ENCODE assay signal across 25 cellular contexts in the genomic region with DNA sequence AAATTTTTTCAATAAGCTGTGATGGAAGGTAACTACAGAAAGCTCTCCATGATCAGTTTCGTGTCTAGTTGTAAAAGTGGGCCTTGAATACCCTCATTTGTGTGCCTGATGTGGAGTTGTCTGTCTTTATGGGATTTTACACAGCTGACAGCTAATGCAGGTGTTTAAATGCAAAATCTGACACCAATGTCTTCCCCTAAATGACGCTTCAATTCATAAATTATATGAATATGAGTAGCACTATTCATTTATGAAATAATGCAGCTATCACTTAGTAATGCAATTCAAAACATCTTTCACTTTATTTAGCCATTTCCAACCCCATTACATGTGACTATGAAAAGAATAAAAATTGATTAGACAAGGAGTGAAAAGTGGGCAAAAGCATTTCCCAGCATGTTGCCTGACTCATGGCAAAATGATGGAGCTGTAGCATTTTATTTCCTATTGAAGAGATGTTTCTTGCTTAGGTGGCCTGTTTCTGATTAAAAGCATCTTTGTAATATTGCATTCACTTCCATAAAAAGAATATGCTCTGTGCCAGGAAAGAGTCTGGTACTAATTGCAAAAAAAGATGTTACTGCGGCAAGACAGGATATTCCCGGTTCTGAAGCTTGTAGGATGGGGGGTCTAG.
DNase-seq lines count a peak whose midpoint lies in the region; ATAC-seq and TF ChIP-seq lines count a peak whose summit lies in the region.
"Had no signal": no experiment of that assay in that cellular context is flagged by ENCODE, and none has a peak within 500 bp of the region (broad histone marks: within the 10 kb centered on the region; RNA-seq: fewer than 3 reads in every experiment).

No MANE protein-coding gene starts in this region.

- H2AFZ ChIP-seq in GM23248 = peak overlapping the region; percentile 39

- TF ChIP-seq CTCF in AG04449 (IDR thresholded peaks at IDR 0.05; ENCODE audit: insufficient read depth, low read length, missing control alignments) = no peak
- no peak for TF ChIP-seq CTCF in astrocyte of the spinal cord (IDR thresholded peaks at IDR 0.05; ENCODE audit: low read depth, low read length)
- TF ChIP-seq CTCF in foreskin keratinocyte (conservative IDR thresholded peaks at IDR 0.05) = no peak

- H3K36me3 ChIP-seq in GM23248 (ENCODE audit: low read depth) = no peaks in the 10 kb centered on the region
- H3K36me3 ChIP-seq: BE2C had no signal

- H3K4me3 ChIP-seq in AG04449 (ENCODE audit: low read depth, low read length) = no peak overlapping the region
- H3K4me3 ChIP-seq in GM23248 = no peak overlapping the region
- H3K4me3 ChIP-seq in astrocyte of the spinal cord (ENCODE audit: low read depth, low read length) = no peak overlapping the region
- H3K4me3 ChIP-seq: K562 had no signal

- CTCF ChIA-PET in AG04449 (lab: Yijun Ruan, JAX) = interaction anchor here (1.5 to 2.7 kb wide), 2 partner anchors 90 to 126 kb away, joined by 3 to 9 read pairs; no protein-coding TSS in a partner anchor

- H3K9me2 ChIP-seq in GM23248 (ENCODE audit: insufficient read depth) = no peaks in the 10 kb centered on the region

- H3K27me3 ChIP-seq in GM23248 (replicated peaks; ENCODE audit: insufficient read depth) = no peaks in the 10 kb centered on the region
- H3K27me3 ChIP-seq in foreskin keratinocyte = no peaks in the 10 kb centered on the region
- H3K27me3 ChIP-seq: BE2C had no signal

- H3K9me3 ChIP-seq in GM23248 (ENCODE audit: low read depth) = no peaks in the 10 kb centered on the region
- H3K9me3 ChIP-seq: BE2C had no signal

- H3F3A ChIP-seq in GM23248 (ENCODE audit: insufficient read depth) = peaks cover 11% of the 10 kb centered on the region; the same call in 1 of the 2 replicates

- no peak overlapping the region for H3K9ac ChIP-seq in GM23248

- H3K4me2 ChIP-seq in GM23248 (ENCODE audit: unreplicated experiment) = peak overlapping the region; percentile 50

- H3K27ac ChIP-seq in GM23248 = no peak overlapping the region
- H3K27ac ChIP-seq in foreskin keratinocyte = no peak overlapping the region

- H3K4me1 ChIP-seq in GM23248 (ENCODE audit: insufficient read depth) = peaks cover 13% of the 10 kb centered on the region
- no peaks in the 10 kb centered on the region for H3K4me1 ChIP-seq in foreskin keratinocyte

- peak; percentile 12 for DNase-seq in AG04449 (ENCODE audit: low read depth, low spot score)
- peak; percentile 52 for DNase-seq in GM23248
- DNase-seq in astrocyte of the spinal cord (ENCODE audit: low read depth, low spot score) = peak; percentile 26
- DNase-seq in iris pigment epithelial cell (ENCODE audit: low read depth) = peak; percentile 13
- DNase-seq in foreskin keratinocyte = no peak
- DNase-seq in NCI-H187 treated with DMSO at 0.1 percent for 48 hours (lab: John Stamatoyannopoulos, UW) = no peak
- DNase-seq: 8988T; BE2C; CD8-positive, alpha-beta memory T cell; DMS 273 treated with DMSO at 0.1 percent for 48 hours; DMS79; EL; GDM1; H7; Kasumi-1; MV-4-11; NCI-H1105 treated with DMSO at 0.1 percent for 48 hours; NCI-H146; NCI-H2029; NCI-H446; NCI-H524 treated with DMSO at 0.1 percent for 48 hours; NCI-H774; SIG-M5 had no signal

- in situ Hi-C loops in GM23248 (cut with MboI) = no loop called here
- in situ Hi-C loops in astrocyte of the spinal cord (cut with HindIII; ENCODE audit: low sequenced_read_pairs) = no loop called here

- 10 to 17% methylated on average over 4 of the region's 4 CpGs for WGBS in GM23248 (ENCODE audit: low coverage in 1 of 2, low lambda C conversion rate in 2 of 2, missing lambda C conversion rate in 2 of 2), 2 experiments

- H4K20me1 ChIP-seq in GM23248 (ENCODE audit: insufficient read depth) = no peaks in the 10 kb centered on the region

- ATAC-seq in GM19324 (IDR thresholded peaks at IDR 0.05; ENCODE audit: low FRiP score, unreplicated experiment) = no peak
- no peak for ATAC-seq in foreskin keratinocyte
- ATAC-seq: K562 had no signal

- no peaks in the 10 kb centered on the region for H3K79me2 ChIP-seq in GM23248 (ENCODE audit: insufficient read depth)

- POLR2A ChIA-PET in AG04449 (lab: Yijun Ruan, JAX) = interaction anchor here (0.7 kb wide), 1 partner anchor 62 kb away, joined by 3 read pairs; no protein-coding TSS in a partner anchor

Comparison
In these comparisons a context has a peak if more than half of its experiments do, and no peak if none do; other contexts are left out.
1. DNase-seq: peak in AG04449 (single experiment), GM23248 (single experiment), astrocyte of the spinal cord (single experiment) and iris pigment epithelial cell (single experiment); none in foreskin keratinocyte (0 of 2) and NCI-H187 treated with DMSO at 0.1 percent for 48 hours (single experiment).